Comparison of ENCODE assay signal across 1 cellular context in genomic region chrX:47595701-47596655, GRCh38.
A peak's percentile ranks its signal among the peaks of the same experiment; 100 is the strongest.
TF ChIP-seq lines count a peak whose summit lies in the region.

No MANE protein-coding gene starts in this region.

TF ChIP-seq in IMR-90, 13 proteins besides CTCF, POLR2A, EP300 and RAD21:
- TF ChIP-seq CEBPB (IDR thresholded peaks at IDR 0.05; ENCODE audit: low read depth, low read length) (peak; percentile 21; the same call in 1 of the 2 replicates), CHD1 (IDR thresholded peaks at IDR 0.05; ENCODE audit: low read depth, low read length) (no peak), MAFK (IDR thresholded peaks at IDR 0.05; ENCODE audit: low read depth, low read length) (peak; percentile 38; the same call in 1 of the 2 replicates), SMC3 (IDR thresholded peaks at IDR 0.05; ENCODE audit: low read depth, low read length) (no peak), MAZ (IDR thresholded peaks at IDR 0.05; ENCODE audit: borderline replicate concordance, low read depth, low read length) (no peak), RFX5 (IDR thresholded peaks at IDR 0.05; ENCODE audit: low read depth, low read length) (no peak), NFE2L2 (IDR thresholded peaks at IDR 0.05; ENCODE audit: low read depth, low read length) (0 out of 2 replicates have a peak, but pooled peaks have one; percentile 17), USF2 (IDR thresholded peaks at IDR 0.05; ENCODE audit: low read depth, low read length) (no peak), RCOR1 (IDR thresholded peaks at IDR 0.05; ENCODE audit: insufficient replicate concordance, low read length) (no peak), ELK1 (IDR thresholded peaks at IDR 0.05; ENCODE audit: borderline replicate concordance, low read depth, low read length) (no peak), MXI1 (IDR thresholded peaks at IDR 0.05; ENCODE audit: borderline replicate concordance, low read depth, low read length) (no peak)
TF ChIP-seq in IMR-90: peak in this region for 3.
